Comparison of ENCODE assay signal across 8 cellular contexts in the genomic region with DNA sequence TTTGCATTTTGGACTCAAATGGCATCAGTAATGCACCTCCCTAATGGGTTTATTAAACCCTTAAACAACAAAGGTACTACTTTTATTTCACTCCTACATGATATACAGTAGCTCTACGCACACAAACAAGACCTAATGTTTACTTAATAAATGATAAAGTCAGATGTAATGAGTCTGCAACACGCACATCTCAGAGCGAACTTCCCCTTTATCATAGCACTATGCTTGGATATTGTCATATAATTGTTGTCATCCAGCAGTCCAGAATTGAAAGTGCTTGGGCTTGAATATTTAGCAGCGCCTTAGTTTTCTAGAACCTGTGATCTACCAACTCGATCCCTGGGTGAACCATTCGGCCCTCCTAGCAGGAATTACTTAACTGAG. TPM values are rescaled to one million over a fixed set of nuclear protein-coding genes. Genes with fewer than 3 reads are reported as not detected.
A peak's percentile ranks its signal among the peaks of the same experiment; 100 is the strongest.
DNase-seq lines count a peak whose midpoint lies in the region; ATAC-seq and TF ChIP-seq lines count a peak whose summit lies in the region.

No MANE protein-coding gene starts in this region.

- H2AFZ ChIP-seq in PC-3 (ENCODE audit: low read length) = no peak overlapping the region
- H2AFZ ChIP-seq in neuron (ENCODE audit: low read depth, low read length) = peak overlapping the region; percentile 100

- H3K79me2 ChIP-seq in PC-3 (ENCODE audit: low read length) = peaks cover 46% of the 10 kb centered on the region

- CTCF ChIA-PET in HEK293T (lab: Yijun Ruan, JAX) = no interaction called here
- CTCF ChIA-PET in PC-3 (lab: Charles Lee) = no interaction called here

- H3K9me3 Mint-ChIP-seq in endodermal cell = no peaks in the 10 kb centered on the region

- no peaks in the 10 kb centered on the region for H3K27me3 ChIP-seq in PC-3 (ENCODE audit: low read length)
- no peaks in the 10 kb centered on the region for H3K27me3 ChIP-seq in endodermal cell (ENCODE audit: control insufficient read depth, insufficient read depth, low read length, poor library complexity, severe bottlenecking)
- no peaks in the 10 kb centered on the region for H3K27me3 ChIP-seq in neuron (ENCODE audit: insufficient read depth, low read length)

- in situ Hi-C loops in G401 (cut with HindIII; ENCODE audit: low sequenced_read_pairs) = no loop called here

- H3K9ac ChIP-seq in PC-3 (ENCODE audit: low read length) (peak overlapping the region; percentile 100), endodermal cell (ENCODE audit: extremely low read depth, low read length, poor library complexity, severe bottlenecking) (peak overlapping the region; percentile 74)

- H3K4me3 ChIP-seq in PC-3 (ENCODE audit: low read length) = peak overlapping the region; percentile 79
- peak overlapping the region; percentile 92 for H3K4me3 ChIP-seq in endodermal cell (ENCODE audit: low read length)
- peak overlapping the region; percentile 96 for H3K4me3 ChIP-seq in neuron (ENCODE audit: low read length)

- POLR2A ChIA-PET in HEK293T (lab: Yijun Ruan, JAX) = interaction anchor here (1.1 to 1.2 kb wide), 2 partner anchors 9 to 12 kb away, joined by 3 to 6 read pairs; no protein-coding TSS in a partner anchor
- POLR2A ChIA-PET in PC-3 (lab: Charles Lee; ENCODE audit: unreplicated experiment) = interaction anchor here (0.6 to 1.1 kb wide), 2 partner anchors 9 to 263 kb away, joined by 3 to 4 read pairs; no protein-coding TSS in a partner anchor

- H3K27ac ChIP-seq in PC-3 (ENCODE audit: low read length) = peak overlapping the region; percentile 98
- H3K27ac ChIP-seq in endodermal cell (ENCODE audit: low read depth, low read length) = no peak overlapping the region

- H3K36me3 ChIP-seq in PC-3 (ENCODE audit: low read depth, low read length) (peaks cover 15% of the 10 kb centered on the region), endodermal cell (ENCODE audit: control insufficient read depth, insufficient read depth, low read length) (no peaks in the 10 kb centered on the region), neuron (ENCODE audit: insufficient read depth, low read length) (no peaks in the 10 kb centered on the region)

- no peak for TF ChIP-seq CTCF in PC-3 (conservative IDR thresholded peaks at IDR 0.05; ENCODE audit: low read depth, low read length)
- TF ChIP-seq CTCF in endodermal cell (conservative IDR thresholded peaks at IDR 0.05) = no peak

- H3K4me2 ChIP-seq in PC-3 (ENCODE audit: low read length) = peak overlapping the region; percentile 84

- DNase-seq in G401 (ENCODE audit: low spot score) (peak; percentile 2), HEK293T (ENCODE audit: extremely low spot score) (peak; percentile 4), PC-3 (no peak), endodermal cell (no peak), dedifferentiated amniotic fluid mesenchymal stem cell (ENCODE audit: extremely low spot score) (no peak)
- no peak for DNase-seq in activated effector memory CD4-positive, alpha-beta T cell treated with anti-CD3 and anti-CD28 coated beads, Interleukin-2, amount 50 U/mL, for 16 hours

- no TSS peak for BruUV-seq in PC-3 (replicated peaks; lab: Mats Ljungman, UMichigan)

- H3K9me3 ChIP-seq in PC-3 (ENCODE audit: low read length) (no peaks in the 10 kb centered on the region), endodermal cell (ENCODE audit: control insufficient read depth, low read length) (peaks cover 4% of the 10 kb centered on the region), neuron (ENCODE audit: low read length) (peaks cover 4% of the 10 kb centered on the region)

- peaks cover 6% of the 10 kb centered on the region for H3F3A ChIP-seq in PC-3 (ENCODE audit: low read length, unreplicated experiment)

- H3K9me2 ChIP-seq in PC-3 (replicated peaks; ENCODE audit: low read length) = no peaks in the 10 kb centered on the region

- H3K4me3 Mint-ChIP-seq in endodermal cell = peak overlapping the region; percentile 71

- peaks cover 8% of the 10 kb centered on the region for H3K27me3 Mint-ChIP-seq in endodermal cell (ENCODE audit: insufficient read depth)

- 0 out of 2 replicates have a peak, but pooled peaks cover 11% of the 10 kb centered on the region for H4K20me1 ChIP-seq in PC-3 (ENCODE audit: low read length)

- H3K4me1 Mint-ChIP-seq in endodermal cell = peaks cover 12% of the 10 kb centered on the region

- WGBS in endodermal cell (ENCODE audit: insufficient coverage in 1 of 2, insufficient read length in 1 of 2), 2 experiments = 19 to 41% methylated on average over 5 to 6 of the region's 6 CpGs

- H3K36me3 Mint-ChIP-seq in endodermal cell (ENCODE audit: low read depth) = peaks cover 14% of the 10 kb centered on the region

- intact Hi-C loops in PC-3 (cut with micrococcal nuclease) = loop anchor here (1.0 kb wide), 1 partner anchor 9 kb away; no protein-coding TSS in a partner anchor

- ATAC-seq in PC-3 = peak; percentile 6
- ATAC-seq in GM21390 (IDR thresholded peaks at IDR 0.05; ENCODE audit: unreplicated experiment) = no peak

- H3K27ac Mint-ChIP-seq in endodermal cell = peak overlapping the region; percentile 87

- peaks cover 30% of the 10 kb centered on the region for H3K4me1 ChIP-seq in PC-3 (ENCODE audit: insufficient read depth, low read length)
- H3K4me1 ChIP-seq in endodermal cell (ENCODE audit: control insufficient read depth, insufficient read depth, low read length) = peaks cover 5% of the 10 kb centered on the region
- peaks cover 16% of the 10 kb centered on the region for H3K4me1 ChIP-seq in neuron (ENCODE audit: insufficient read depth, low read length)

TF ChIP-seq in HEK293T, 16 proteins besides CTCF, POLR2A, EP300 and RAD21:
- TF ChIP-seq L3MBTL2 (conservative IDR thresholded peaks at IDR 0.05) (no peak), ZNF384 (IDR thresholded peaks at IDR 0.05) (no peak), NFRKB (IDR thresholded peaks at IDR 0.05) (no peak)
- TF ChIP-seq, protein P1, sequence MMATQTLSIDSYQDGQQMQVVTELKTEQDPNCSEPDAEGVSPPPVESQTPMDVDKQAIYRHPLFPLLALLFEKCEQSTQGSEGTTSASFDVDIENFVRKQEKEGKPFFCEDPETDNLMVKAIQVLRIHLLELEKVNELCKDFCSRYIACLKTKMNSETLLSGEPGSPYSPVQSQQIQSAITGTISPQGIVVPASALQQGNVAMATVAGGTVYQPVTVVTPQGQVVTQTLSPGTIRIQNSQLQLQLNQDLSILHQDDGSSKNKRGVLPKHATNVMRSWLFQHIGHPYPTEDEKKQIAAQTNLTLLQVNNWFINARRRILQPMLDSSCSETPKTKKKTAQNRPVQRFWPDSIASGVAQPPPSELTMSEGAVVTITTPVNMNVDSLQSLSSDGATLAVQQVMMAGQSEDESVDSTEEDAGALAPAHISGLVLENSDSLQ (IDR thresholded peaks at IDR 0.05) = no peak

RNA-seq across cellular contexts. Expression of a gene that starts 0.8 kb away (rescaled TPM):
- 19.2 and 21.2 TPM in 2 replicates for total RNA-seq in G401 (2014; rRNA removed; shearing (Covaris generic))
- 50.4 and 54.4 TPM in 2 replicates for total RNA-seq in PC-3 (2014; rRNA removed)
- 10 to 100 TPM; 35.7 to 51.8 TPM for total RNA-seq in endodermal cell
- 32.4 TPM for polyA plus RNA-seq in endodermal cell (2013, experiment 1 of 2)
- polyA plus RNA-seq in endodermal cell (2013, experiment 2 of 2) = 31.9 TPM

Comparison
In these comparisons a context has a peak if more than half of its experiments do, and no peak if none do; other contexts are left out.
1. DNase-seq: peak in G401 (single experiment) and HEK293T (single experiment); none in PC-3 (single experiment), endodermal cell (single experiment), dedifferentiated amniotic fluid mesenchymal stem cell (single experiment) and activated effector memory CD4-positive, alpha-beta T cell treated with anti-CD3 and anti-CD28 coated beads, Interleukin-2, amount 50 U/mL, for 16 hours (single experiment).
2. Peak in every context shown above with its lines, with median percentiles within 50 percentile points of each other: H3K4me3 ChIP-seq.